In genomic region chr11:2911088-2912037, GRCh38 we compare ENCODE assay signal across 1 cellular context.
TF ChIP-seq lines count a peak whose summit lies in the region.

No MANE protein-coding gene starts in this region.

TF ChIP-seq in HepG2, 621 proteins besides CTCF, POLR2A, EP300 and RAD21:
- TF ChIP-seq SPEN (CRISPR knock-in tag; IDR thresholded peaks at IDR 0.05; ENCODE audit: low read depth) = no peak
- TF ChIP-seq HOXA3 (CRISPR knock-in tag; IDR thresholded peaks at IDR 0.05) = no peak
- TF ChIP-seq JUNB (CRISPR knock-in tag; IDR thresholded peaks at IDR 0.05; ENCODE audit: borderline replicate concordance) = no peak
- TF ChIP-seq ZNF878 (CRISPR knock-in tag; IDR thresholded peaks at IDR 0.05) = no peak
- no peak for TF ChIP-seq SMAD3 (CRISPR knock-in tag; IDR thresholded peaks at IDR 0.05)
- 0 out of 2 replicates have a peak, but pooled peaks have one; percentile 38 for TF ChIP-seq RBFOX2 (IDR thresholded peaks at IDR 0.05; ENCODE audit: low read depth, low read length)
